14 cellular contexts compared by ENCODE assay signal in the genomic region with DNA sequence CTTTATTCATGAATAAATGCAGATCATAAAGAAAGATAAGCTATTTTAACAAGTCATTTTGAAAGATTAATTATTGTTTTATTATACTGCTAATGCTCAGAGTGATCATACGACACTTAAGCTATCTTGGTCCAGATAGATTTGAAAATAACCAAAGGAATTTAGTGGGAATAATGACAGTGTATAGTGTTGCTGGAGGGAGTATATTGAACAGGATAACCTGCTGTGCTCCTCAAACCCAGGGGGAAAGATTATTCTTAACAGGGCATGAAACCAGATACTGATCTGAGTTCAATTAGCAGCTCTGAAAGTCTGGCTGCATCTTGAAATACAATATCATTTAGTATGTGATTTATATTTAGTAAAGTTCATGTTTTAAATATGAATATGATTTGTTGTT.
A peak's percentile ranks its signal among the peaks of the same experiment; 100 is the strongest.
DNase-seq lines count a peak whose midpoint lies in the region; ATAC-seq and TF ChIP-seq lines count a peak whose summit lies in the region.
"Had no signal": no experiment of that assay in that cellular context is flagged by ENCODE, and none has a peak within 500 bp of the region (broad histone marks: within the 10 kb centered on the region; RNA-seq: fewer than 3 reads in every experiment).

No MANE protein-coding gene starts in this region.

- H3K4me3 Mint-ChIP-seq in activated CD4-positive, alpha-beta memory T cell treated with anti-CD3 and anti-CD28 coated beads, Interleukin-2, amount 10 ng/mL, durations not matched to agents 7 days and 5 days = no peak overlapping the region
- no peak overlapping the region for H3K4me3 Mint-ChIP-seq in activated CD4-positive, alpha-beta memory T cell treated with anti-CD3 and anti-CD28 coated beads for 36 hours

- ATAC-seq in GM21825 (IDR thresholded peaks at IDR 0.05; ENCODE audit: unreplicated experiment) (no peak), upper lobe of left lung (ENCODE audit: low FRiP score in 2 of 2) (no peak)

- intact Hi-C loops in activated CD4-positive, alpha-beta memory T cell treated with anti-CD3 and anti-CD28 coated beads for 36 hours (cut with micrococcal nuclease) = loop anchor here (2.0 to 10.0 kb wide), 4 partner anchors 16 to 444 kb away; partner anchors contain the start of genes ITGA4 and NEUROD1

- no peak for TF ChIP-seq CTCF in upper lobe of left lung (IDR thresholded peaks at IDR 0.05)

- H3K27ac Mint-ChIP-seq in activated CD4-positive, alpha-beta memory T cell treated with anti-CD3 and anti-CD28 coated beads, Interleukin-2, amount 10 ng/mL, durations not matched to agents 7 days and 5 days = peak overlapping the region; percentile 84
- H3K27ac Mint-ChIP-seq in activated CD4-positive, alpha-beta memory T cell treated with anti-CD3 and anti-CD28 coated beads for 36 hours = no peak overlapping the region

- no peaks in the 10 kb centered on the region for H3K27me3 Mint-ChIP-seq in activated CD4-positive, alpha-beta memory T cell treated with anti-CD3 and anti-CD28 coated beads, Interleukin-2, amount 10 ng/mL, durations not matched to agents 7 days and 5 days
- no peaks in the 10 kb centered on the region for H3K27me3 Mint-ChIP-seq in activated CD4-positive, alpha-beta memory T cell treated with anti-CD3 and anti-CD28 coated beads for 36 hours

- peaks cover 9% of the 10 kb centered on the region for H3K9me3 Mint-ChIP-seq in activated CD4-positive, alpha-beta memory T cell treated with anti-CD3 and anti-CD28 coated beads, Interleukin-2, amount 10 ng/mL, durations not matched to agents 7 days and 5 days
- H3K9me3 Mint-ChIP-seq in activated CD4-positive, alpha-beta memory T cell treated with anti-CD3 and anti-CD28 coated beads for 36 hours = no peaks in the 10 kb centered on the region

- H3K27me3 ChIP-seq in upper lobe of left lung = no peaks in the 10 kb centered on the region

- no peak for TF ChIP-seq EP300 in upper lobe of left lung (IDR thresholded peaks at IDR 0.05)

- H3K9me3 ChIP-seq in KOPT-K1 (ENCODE audit: insufficient read depth, low read length, poor library complexity, severe bottlenecking) (no peaks in the 10 kb centered on the region), upper lobe of left lung (no peaks in the 10 kb centered on the region)

- H3K36me3 Mint-ChIP-seq in activated CD4-positive, alpha-beta memory T cell treated with anti-CD3 and anti-CD28 coated beads, Interleukin-2, amount 10 ng/mL, durations not matched to agents 7 days and 5 days (ENCODE audit: low read depth) = peaks cover 50% of the 10 kb centered on the region
- peaks cover 4% of the 10 kb centered on the region for H3K36me3 Mint-ChIP-seq in activated CD4-positive, alpha-beta memory T cell treated with anti-CD3 and anti-CD28 coated beads for 36 hours

- TF ChIP-seq POLR2A in upper lobe of left lung (IDR thresholded peaks at IDR 0.05) = no peak

- POLR2A ChIA-PET in activated CD4-positive, alpha-beta memory T cell treated with anti-CD3 and anti-CD28 coated beads, Interleukin-2, amount 10 ng/mL, durations not matched to agents 7 days and 5 days (lab: Charles Lee) = interaction anchor here (0.9 to 6.1 kb wide), 14 partner anchors 15 to 222 kb away, joined by 3 to 39 read pairs (median 4); partner anchors contain the start of gene ITGA4
- POLR2A ChIA-PET in activated CD4-positive, alpha-beta memory T cell treated with anti-CD3 and anti-CD28 coated beads for 36 hours (lab: Charles Lee) = no interaction called here

- H3K36me3 ChIP-seq in KOPT-K1 (ENCODE audit: insufficient read depth, low read length) (0 out of 2 replicates have a peak, but pooled peaks cover 7% of the 10 kb centered on the region), upper lobe of left lung (no peaks in the 10 kb centered on the region)

- CTCF ChIA-PET in activated CD4-positive, alpha-beta memory T cell treated with anti-CD3 and anti-CD28 coated beads, Interleukin-2, amount 10 ng/mL, durations not matched to agents 7 days and 5 days (lab: Charles Lee) = interaction anchor here (0.6 to 1.9 kb wide), 6 partner anchors 13 to 217 kb away, joined by 3 to 6 read pairs (median 4); partner anchors contain the start of gene ITGA4
- CTCF ChIA-PET in activated CD4-positive, alpha-beta memory T cell treated with anti-CD3 and anti-CD28 coated beads for 36 hours (lab: Charles Lee) = interaction anchor here (1.3 kb wide), 1 partner anchor 135 kb away, joined by 4 read pairs; no protein-coding TSS in a partner anchor

- peaks cover 0 to 5% (median 0%) of the 10 kb centered on the region in 4 donors for H3K4me1 ChIP-seq in upper lobe of left lung

- no peak for DNase-seq in activated CD4-positive, alpha-beta memory T cell treated with anti-CD3 and anti-CD28 coated beads, Interleukin-2, amount 10 ng/mL, durations not matched to agents 7 days and 5 days
- DNase-seq in activated CD4-positive, alpha-beta memory T cell treated with anti-CD3 and anti-CD28 coated beads for 36 hours = no peak
- DNase-seq in SK-MEL-5 (ENCODE audit: low read depth, low spot score) (peak; percentile 3), ecto neural progenitor cell (ENCODE audit: low spot score) (no peak), upper lobe of left lung (no peak)
- DNase-seq: H7, IMR-90, Kasumi-1, NCI-H187, NCI-H774, Right ventricle myocardium superior had no signal

- in situ Hi-C loops in SK-MEL-5 (cut with HindIII; ENCODE audit: low pct_unique_long_range_greater_than_20kb, low sequenced_read_pairs) = no loop called here

- H3K27ac ChIP-seq in KOPT-K1 (ENCODE audit: low read depth, low read length, poor library complexity, severe bottlenecking) (peak overlapping the region; percentile 72), upper lobe of left lung (no peak overlapping the region)
- H3K27ac ChIP-seq: C4-2B had no signal

- no peak overlapping the region for H3K4me3 ChIP-seq in upper lobe of left lung

- H3K4me1 Mint-ChIP-seq in activated CD4-positive, alpha-beta memory T cell treated with anti-CD3 and anti-CD28 coated beads, Interleukin-2, amount 10 ng/mL, durations not matched to agents 7 days and 5 days = peaks cover 75% of the 10 kb centered on the region
- H3K4me1 Mint-ChIP-seq in activated CD4-positive, alpha-beta memory T cell treated with anti-CD3 and anti-CD28 coated beads for 36 hours (ENCODE audit: low read depth) = peaks cover 36% of the 10 kb centered on the region

- WGBS in upper lobe of left lung, 2 donors = 82 to 87% methylated on average over 1 of the region's 1 CpG
